In the genomic region with DNA sequence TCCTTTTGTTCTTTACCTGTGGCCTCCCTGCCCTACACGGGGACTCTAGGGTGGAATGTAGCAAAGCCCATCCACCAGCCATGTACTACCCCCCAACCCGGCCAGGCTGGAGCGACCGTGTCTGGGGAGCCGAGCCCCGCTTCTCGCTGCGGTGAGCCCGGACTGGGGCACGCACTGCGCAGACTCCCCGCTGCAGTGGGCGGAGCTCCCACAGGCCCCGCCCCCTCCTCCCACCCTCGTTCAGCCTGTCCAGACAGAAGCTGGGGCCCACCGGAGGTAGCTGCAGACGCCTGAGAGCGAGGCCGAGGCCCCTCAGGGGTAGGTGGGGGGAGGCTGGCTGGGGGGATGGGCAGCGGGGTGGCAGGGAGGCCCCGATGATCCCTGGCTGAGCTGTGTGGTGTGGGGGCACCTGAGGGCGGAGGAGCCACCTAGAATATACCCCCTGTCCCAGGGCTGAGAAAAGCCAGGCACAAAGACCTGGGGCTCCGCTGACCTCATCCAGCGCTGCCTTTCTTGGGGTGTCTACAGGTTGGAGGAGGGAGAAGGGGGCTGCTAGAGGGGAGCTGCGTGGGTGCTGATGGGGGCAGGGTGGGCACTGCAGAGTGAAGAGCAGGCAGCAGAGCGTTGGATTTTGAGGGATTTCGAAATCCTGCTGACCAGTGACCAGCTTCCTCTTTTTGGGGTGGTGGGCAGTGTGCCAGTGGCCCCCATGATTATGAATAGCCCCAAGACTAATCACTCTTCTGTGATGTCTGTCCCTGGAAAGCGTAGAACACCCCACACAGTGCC, we compare ENCODE assay signal across 8 cellular contexts. TPM values are rescaled to one million over a fixed set of nuclear protein-coding genes. Genes with fewer than 3 reads are reported as not detected.
DNase-seq lines count a peak whose midpoint lies in the region; ATAC-seq, FAIRE-seq and TF ChIP-seq lines count a peak whose summit lies in the region.

No MANE protein-coding gene starts in this region.

- peaks cover 16% of the 10 kb centered on the region for H3K4me1 Mint-ChIP-seq in astrocyte (ENCODE audit: low read depth, unreplicated experiment)

- peak overlapping the region; percentile 89 for H3K4me3 Mint-ChIP-seq in astrocyte (ENCODE audit: unreplicated experiment)

- H3K27ac Mint-ChIP-seq in astrocyte (ENCODE audit: unreplicated experiment) = peak overlapping the region; percentile 75

- peak; percentile 52 for ATAC-seq in GM19035 (IDR thresholded peaks at IDR 0.05; ENCODE audit: unreplicated experiment)
- no peak for ATAC-seq in HG03045 (IDR thresholded peaks at IDR 0.05; ENCODE audit: unreplicated experiment)
- no peak for ATAC-seq in GM19467 (IDR thresholded peaks at IDR 0.05; ENCODE audit: unreplicated experiment)
- ATAC-seq in GM21576 (IDR thresholded peaks at IDR 0.05; ENCODE audit: unreplicated experiment) = no peak

- DNase-seq in astrocyte (ENCODE audit: low read depth) (peak; percentile 22), hepatocyte (ENCODE audit: low spot score) (peak; percentile 93), renal cortical epithelial cell (ENCODE audit: low read depth) (peak; percentile 28)

- peak overlapping the region; percentile 70 for H2AFZ ChIP-seq in astrocyte (ENCODE audit: low read depth, low read length)
- peak overlapping the region; percentile 71 for H2AFZ ChIP-seq in hepatocyte

- H3K27me3 ChIP-seq in astrocyte (ENCODE audit: insufficient read depth, low read length) (no peaks in the 10 kb centered on the region), hepatocyte (no peaks in the 10 kb centered on the region)

- 7% methylated on average over 27 of the region's 28 CpGs for WGBS in hepatocyte (ENCODE audit: low lambda C conversion rate, missing lambda C conversion rate)

- peak overlapping the region; percentile 83 for H3K4me2 ChIP-seq in astrocyte (ENCODE audit: low read length)
- peak overlapping the region; percentile 90 for H3K4me2 ChIP-seq in hepatocyte

- no peaks in the 10 kb centered on the region for H3K36me3 ChIP-seq in astrocyte (ENCODE audit: insufficient read depth, low read length)
- no peaks in the 10 kb centered on the region for H3K36me3 ChIP-seq in hepatocyte (replicated peaks; ENCODE audit: insufficient read depth, low read depth)

- H3K4me3 ChIP-seq in astrocyte (ENCODE audit: insufficient read depth, low read depth, low read length) (peak overlapping the region; percentile 61), hepatocyte (peak overlapping the region; percentile 29)

- H3K9ac ChIP-seq in astrocyte (ENCODE audit: low read length) = peak overlapping the region; percentile 73

- H3K27me3 Mint-ChIP-seq in astrocyte (ENCODE audit: low read depth, unreplicated experiment) = no peaks in the 10 kb centered on the region

- FAIRE-seq in astrocyte (lab: Jason Lieb, UNC) = no peak

- H3K4me1 ChIP-seq in astrocyte (ENCODE audit: insufficient read depth, low read length) = peaks cover 13% of the 10 kb centered on the region
- peaks cover 13% of the 10 kb centered on the region for H3K4me1 ChIP-seq in hepatocyte (ENCODE audit: insufficient read depth)

- H3K27ac ChIP-seq in astrocyte (ENCODE audit: low read depth, low read length) = peak overlapping the region; percentile 25
- H3K27ac ChIP-seq in hepatocyte = peak overlapping the region; percentile 75

- no peak for TF ChIP-seq CTCF in astrocyte (IDR thresholded peaks at IDR 0.05; ENCODE audit: insufficient read depth, low read depth, low read length)
- TF ChIP-seq CTCF in hepatocyte (IDR thresholded peaks at IDR 0.05; ENCODE audit: poor library complexity) = no peak

- no peaks in the 10 kb centered on the region for H3K9me3 ChIP-seq in astrocyte (ENCODE audit: insufficient read depth, low read depth, low read length)
- no peaks in the 10 kb centered on the region for H3K9me3 ChIP-seq in hepatocyte (ENCODE audit: low read depth)

- H3K36me3 Mint-ChIP-seq in astrocyte (ENCODE audit: low read depth, unreplicated experiment) = peaks cover 7% of the 10 kb centered on the region

- no peaks in the 10 kb centered on the region for H3K9me2 ChIP-seq in hepatocyte (replicated peaks; ENCODE audit: insufficient read depth)

- H3K9me3 Mint-ChIP-seq in astrocyte (ENCODE audit: unreplicated experiment) = no peaks in the 10 kb centered on the region

- H3K79me2 ChIP-seq in astrocyte (ENCODE audit: insufficient read depth, low read length) (no peaks in the 10 kb centered on the region), hepatocyte (peaks cover 32% of the 10 kb centered on the region)

- H4K20me1 ChIP-seq in astrocyte (ENCODE audit: insufficient read depth, low read length) = peaks cover 21% of the 10 kb centered on the region
- no peaks in the 10 kb centered on the region for H4K20me1 ChIP-seq in hepatocyte (ENCODE audit: insufficient read depth, poor library complexity, severe bottlenecking)

TF ChIP-seq in PFSK-1, 5 proteins besides CTCF, POLR2A, EP300 and RAD21:
- TF ChIP-seq, protein P1, sequence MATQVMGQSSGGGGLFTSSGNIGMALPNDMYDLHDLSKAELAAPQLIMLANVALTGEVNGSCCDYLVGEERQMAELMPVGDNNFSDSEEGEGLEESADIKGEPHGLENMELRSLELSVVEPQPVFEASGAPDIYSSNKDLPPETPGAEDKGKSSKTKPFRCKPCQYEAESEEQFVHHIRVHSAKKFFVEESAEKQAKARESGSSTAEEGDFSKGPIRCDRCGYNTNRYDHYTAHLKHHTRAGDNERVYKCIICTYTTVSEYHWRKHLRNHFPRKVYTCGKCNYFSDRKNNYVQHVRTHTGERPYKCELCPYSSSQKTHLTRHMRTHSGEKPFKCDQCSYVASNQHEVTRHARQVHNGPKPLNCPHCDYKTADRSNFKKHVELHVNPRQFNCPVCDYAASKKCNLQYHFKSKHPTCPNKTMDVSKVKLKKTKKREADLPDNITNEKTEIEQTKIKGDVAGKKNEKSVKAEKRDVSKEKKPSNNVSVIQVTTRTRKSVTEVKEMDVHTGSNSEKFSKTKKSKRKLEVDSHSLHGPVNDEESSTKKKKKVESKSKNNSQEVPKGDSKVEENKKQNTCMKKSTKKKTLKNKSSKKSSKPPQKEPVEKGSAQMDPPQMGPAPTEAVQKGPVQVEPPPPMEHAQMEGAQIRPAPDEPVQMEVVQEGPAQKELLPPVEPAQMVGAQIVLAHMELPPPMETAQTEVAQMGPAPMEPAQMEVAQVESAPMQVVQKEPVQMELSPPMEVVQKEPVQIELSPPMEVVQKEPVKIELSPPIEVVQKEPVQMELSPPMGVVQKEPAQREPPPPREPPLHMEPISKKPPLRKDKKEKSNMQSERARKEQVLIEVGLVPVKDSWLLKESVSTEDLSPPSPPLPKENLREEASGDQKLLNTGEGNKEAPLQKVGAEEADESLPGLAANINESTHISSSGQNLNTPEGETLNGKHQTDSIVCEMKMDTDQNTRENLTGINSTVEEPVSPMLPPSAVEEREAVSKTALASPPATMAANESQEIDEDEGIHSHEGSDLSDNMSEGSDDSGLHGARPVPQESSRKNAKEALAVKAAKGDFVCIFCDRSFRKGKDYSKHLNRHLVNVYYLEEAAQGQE (IDR thresholded peaks at IDR 0.05; ENCODE audit: insufficient read depth in 1 of 2, low read depth in 2 of 2, low read length in 2 of 2) = no peak
- peak; percentile 35 for TF ChIP-seq FOXP2 (optimal IDR thresholded peaks at IDR 0.05; ENCODE audit: borderline replicate concordance, extremely low read depth, extremely low read length, insufficient read depth)
- peak; percentile 67; the same call in 1 of the 2 replicates for TF ChIP-seq POLR2AphosphoS5 (IDR thresholded peaks at IDR 0.05; ENCODE audit: low read depth, low read length)
- TF ChIP-seq SIN3A (IDR thresholded peaks at IDR 0.05; ENCODE audit: borderline replicate concordance, insufficient read depth, low read length) = no peak
- 0 out of 2 replicates have a peak, but pooled peaks have one; percentile 52 for TF ChIP-seq TAF1 (IDR thresholded peaks at IDR 0.05; ENCODE audit: borderline replicate concordance, insufficient read depth, low read length)

RNA-seq across cellular contexts. Expression of a gene that starts 17.3 kb away (rescaled TPM):
- 507 TPM for polyA plus RNA-seq in PFSK-1 (2012; ENCODE audit: insufficient read length, low read depth)
- total RNA-seq in astrocyte (728 and 882 TPM in 2 replicates), hepatocyte (668 and 805 TPM in 2 replicates), renal cortical epithelial cell (190 and 321 TPM in 2 replicates)
- polyA plus RNA-seq in hepatocyte = 1,297 and 1,400 TPM in 2 replicates

RNA-seq across cellular contexts. Expression of a gene that starts 17.6 kb away (rescaled TPM):
- 37.5 TPM for polyA plus RNA-seq in PFSK-1 (2012; ENCODE audit: insufficient read length, low read depth)
- total RNA-seq in astrocyte = 18.2 and 20.6 TPM in 2 replicates
- total RNA-seq in hepatocyte = 7.4 and 9.7 TPM in 2 replicates
- polyA plus RNA-seq in hepatocyte = 9.3 and 9.8 TPM in 2 replicates
- 3.5 and 6.7 TPM in 2 replicates for total RNA-seq in renal cortical epithelial cell

RNA-seq across cellular contexts. Expression of a gene that starts 24.2 kb away (rescaled TPM):
- polyA plus RNA-seq in PFSK-1 (2012; ENCODE audit: insufficient read length, low read depth) = 0.74 TPM
- 0.12 TPM in 1 of 2 replicates, not detected in the other for total RNA-seq in astrocyte
- 0.07 and 0.08 TPM in 2 replicates for total RNA-seq in hepatocyte
- polyA plus RNA-seq in hepatocyte = 0.13 TPM in 1 of 2 replicates, not detected in the other
- total RNA-seq in renal cortical epithelial cell = not detected in 2 replicates

RNA-seq across cellular contexts. Expression of a gene that starts 47.4 kb away (rescaled TPM):
- polyA plus RNA-seq in PFSK-1 (2012; ENCODE audit: insufficient read length, low read depth) = 4.3 TPM
- 1.5 and 2.6 TPM in 2 replicates for total RNA-seq in astrocyte
- total RNA-seq in hepatocyte = 1.9 and 2.0 TPM in 2 replicates
- 0.80 and 1.4 TPM in 2 replicates for polyA plus RNA-seq in hepatocyte
- 0.52 and 1.0 TPM in 2 replicates for total RNA-seq in renal cortical epithelial cell

RNA-seq across cellular contexts. Expression of a gene that starts 60.0 kb away (rescaled TPM):
- 16.4 TPM for polyA plus RNA-seq in PFSK-1 (2012; ENCODE audit: insufficient read length, low read depth)
- total RNA-seq in astrocyte (21.6 and 22.9 TPM in 2 replicates), hepatocyte (14.4 and 17.1 TPM in 2 replicates), renal cortical epithelial cell (13.3 and 17.0 TPM in 2 replicates)
- 17.9 and 23.6 TPM in 2 replicates for polyA plus RNA-seq in hepatocyte

Comparison
In these comparisons a context has a peak if more than half of its experiments do, and no peak if none do; other contexts are left out.
1. DNase-seq: peak in every context shown above with its lines; median percentile 93 in hepatocyte; 28 in renal cortical epithelial cell; 22 in astrocyte.